ENCODE assay signal across 1 cellular context in the genomic region with DNA sequence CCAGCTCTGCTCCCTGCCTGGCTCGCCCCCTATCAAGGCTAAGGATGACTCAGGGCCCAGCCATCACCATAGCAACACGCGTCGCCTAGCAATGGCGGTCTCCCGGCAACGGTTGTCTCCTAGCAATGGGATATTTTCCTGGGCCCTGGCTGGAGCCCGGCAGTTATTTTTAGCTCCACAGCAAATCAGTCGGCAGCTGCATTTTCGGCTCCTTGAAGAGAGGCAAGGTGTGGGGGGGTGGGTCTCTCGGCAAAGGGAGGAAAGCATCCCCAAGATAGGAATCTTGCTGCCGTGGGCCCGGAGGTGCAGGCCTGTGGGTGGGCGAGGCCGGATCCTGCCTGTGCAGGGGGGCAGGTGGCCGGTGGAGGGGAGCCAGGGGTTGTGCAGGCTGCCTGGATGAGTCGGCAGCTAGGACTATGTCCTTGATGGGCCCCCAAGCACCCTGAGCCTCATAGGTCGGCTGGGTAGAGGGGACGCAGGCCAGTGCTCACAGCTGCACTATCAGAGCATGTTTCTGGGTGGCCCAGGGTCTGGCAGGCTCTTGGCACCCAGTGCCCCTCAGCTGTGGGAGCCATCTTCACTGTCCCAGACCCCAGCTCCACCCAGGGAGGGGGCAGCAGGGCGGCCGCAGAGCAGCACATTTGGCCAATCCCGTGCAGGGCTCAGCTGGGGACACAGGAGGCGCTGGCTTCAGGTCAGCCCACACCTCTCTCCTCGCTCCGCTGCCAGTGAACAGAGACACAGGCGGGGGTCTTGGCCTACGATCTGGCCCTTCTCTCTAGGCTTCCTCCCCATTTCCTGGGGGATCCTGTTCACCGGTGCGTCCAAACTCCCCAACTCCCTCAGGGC.
A peak's percentile ranks its signal among the peaks of the same experiment; 100 is the strongest.
TF ChIP-seq lines count a peak whose summit lies in the region.

No MANE protein-coding gene starts in this region.

TF ChIP-seq in H1, 55 proteins besides CTCF, POLR2A, EP300 and RAD21:
- TF ChIP-seq KDM1A (IDR thresholded peaks at IDR 0.05; ENCODE audit: borderline replicate concordance, low read length) = no peak
- 0 out of 4 replicates have a peak, but pooled peaks of 1 of the 2 experiments have one; percentile 63 for TF ChIP-seq SIN3A (conservative IDR thresholded peaks at IDR 0.05 in 1 of 2, IDR thresholded peaks at IDR 0.05 in 1 of 2; ENCODE audit: low read depth in 1 of 2, low read length in 2 of 2)
- TF ChIP-seq BACH1 (IDR thresholded peaks at IDR 0.05; ENCODE audit: low read length) = peak; percentile 49; the same call in 1 of the 2 replicates
- TF ChIP-seq CHD1 (IDR thresholded peaks at IDR 0.05; ENCODE audit: low read depth, low read length) = no peak
- TF ChIP-seq MAFK (IDR thresholded peaks at IDR 0.05; ENCODE audit: low read depth, low read length) = peak; percentile 9; the same call in 1 of the 2 replicates
- TF ChIP-seq, protein P1, sequence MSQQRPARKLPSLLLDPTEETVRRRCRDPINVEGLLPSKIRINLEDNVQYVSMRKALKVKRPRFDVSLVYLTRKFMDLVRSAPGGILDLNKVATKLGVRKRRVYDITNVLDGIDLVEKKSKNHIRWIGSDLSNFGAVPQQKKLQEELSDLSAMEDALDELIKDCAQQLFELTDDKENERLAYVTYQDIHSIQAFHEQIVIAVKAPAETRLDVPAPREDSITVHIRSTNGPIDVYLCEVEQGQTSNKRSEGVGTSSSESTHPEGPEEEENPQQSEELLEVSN (IDR thresholded peaks at IDR 0.05) = no peak
- TF ChIP-seq TEAD4 (IDR thresholded peaks at IDR 0.05; ENCODE audit: low read depth, low read length) = no peak
- TF ChIP-seq GABPA (IDR thresholded peaks at IDR 0.05; ENCODE audit: borderline replicate concordance, insufficient read depth, low read length) = no peak
- 0 out of 2 replicates have a peak, but pooled peaks have one; percentile 40 for TF ChIP-seq JUND (IDR thresholded peaks at IDR 0.05; ENCODE audit: low read length)
- TF ChIP-seq, protein P2, sequence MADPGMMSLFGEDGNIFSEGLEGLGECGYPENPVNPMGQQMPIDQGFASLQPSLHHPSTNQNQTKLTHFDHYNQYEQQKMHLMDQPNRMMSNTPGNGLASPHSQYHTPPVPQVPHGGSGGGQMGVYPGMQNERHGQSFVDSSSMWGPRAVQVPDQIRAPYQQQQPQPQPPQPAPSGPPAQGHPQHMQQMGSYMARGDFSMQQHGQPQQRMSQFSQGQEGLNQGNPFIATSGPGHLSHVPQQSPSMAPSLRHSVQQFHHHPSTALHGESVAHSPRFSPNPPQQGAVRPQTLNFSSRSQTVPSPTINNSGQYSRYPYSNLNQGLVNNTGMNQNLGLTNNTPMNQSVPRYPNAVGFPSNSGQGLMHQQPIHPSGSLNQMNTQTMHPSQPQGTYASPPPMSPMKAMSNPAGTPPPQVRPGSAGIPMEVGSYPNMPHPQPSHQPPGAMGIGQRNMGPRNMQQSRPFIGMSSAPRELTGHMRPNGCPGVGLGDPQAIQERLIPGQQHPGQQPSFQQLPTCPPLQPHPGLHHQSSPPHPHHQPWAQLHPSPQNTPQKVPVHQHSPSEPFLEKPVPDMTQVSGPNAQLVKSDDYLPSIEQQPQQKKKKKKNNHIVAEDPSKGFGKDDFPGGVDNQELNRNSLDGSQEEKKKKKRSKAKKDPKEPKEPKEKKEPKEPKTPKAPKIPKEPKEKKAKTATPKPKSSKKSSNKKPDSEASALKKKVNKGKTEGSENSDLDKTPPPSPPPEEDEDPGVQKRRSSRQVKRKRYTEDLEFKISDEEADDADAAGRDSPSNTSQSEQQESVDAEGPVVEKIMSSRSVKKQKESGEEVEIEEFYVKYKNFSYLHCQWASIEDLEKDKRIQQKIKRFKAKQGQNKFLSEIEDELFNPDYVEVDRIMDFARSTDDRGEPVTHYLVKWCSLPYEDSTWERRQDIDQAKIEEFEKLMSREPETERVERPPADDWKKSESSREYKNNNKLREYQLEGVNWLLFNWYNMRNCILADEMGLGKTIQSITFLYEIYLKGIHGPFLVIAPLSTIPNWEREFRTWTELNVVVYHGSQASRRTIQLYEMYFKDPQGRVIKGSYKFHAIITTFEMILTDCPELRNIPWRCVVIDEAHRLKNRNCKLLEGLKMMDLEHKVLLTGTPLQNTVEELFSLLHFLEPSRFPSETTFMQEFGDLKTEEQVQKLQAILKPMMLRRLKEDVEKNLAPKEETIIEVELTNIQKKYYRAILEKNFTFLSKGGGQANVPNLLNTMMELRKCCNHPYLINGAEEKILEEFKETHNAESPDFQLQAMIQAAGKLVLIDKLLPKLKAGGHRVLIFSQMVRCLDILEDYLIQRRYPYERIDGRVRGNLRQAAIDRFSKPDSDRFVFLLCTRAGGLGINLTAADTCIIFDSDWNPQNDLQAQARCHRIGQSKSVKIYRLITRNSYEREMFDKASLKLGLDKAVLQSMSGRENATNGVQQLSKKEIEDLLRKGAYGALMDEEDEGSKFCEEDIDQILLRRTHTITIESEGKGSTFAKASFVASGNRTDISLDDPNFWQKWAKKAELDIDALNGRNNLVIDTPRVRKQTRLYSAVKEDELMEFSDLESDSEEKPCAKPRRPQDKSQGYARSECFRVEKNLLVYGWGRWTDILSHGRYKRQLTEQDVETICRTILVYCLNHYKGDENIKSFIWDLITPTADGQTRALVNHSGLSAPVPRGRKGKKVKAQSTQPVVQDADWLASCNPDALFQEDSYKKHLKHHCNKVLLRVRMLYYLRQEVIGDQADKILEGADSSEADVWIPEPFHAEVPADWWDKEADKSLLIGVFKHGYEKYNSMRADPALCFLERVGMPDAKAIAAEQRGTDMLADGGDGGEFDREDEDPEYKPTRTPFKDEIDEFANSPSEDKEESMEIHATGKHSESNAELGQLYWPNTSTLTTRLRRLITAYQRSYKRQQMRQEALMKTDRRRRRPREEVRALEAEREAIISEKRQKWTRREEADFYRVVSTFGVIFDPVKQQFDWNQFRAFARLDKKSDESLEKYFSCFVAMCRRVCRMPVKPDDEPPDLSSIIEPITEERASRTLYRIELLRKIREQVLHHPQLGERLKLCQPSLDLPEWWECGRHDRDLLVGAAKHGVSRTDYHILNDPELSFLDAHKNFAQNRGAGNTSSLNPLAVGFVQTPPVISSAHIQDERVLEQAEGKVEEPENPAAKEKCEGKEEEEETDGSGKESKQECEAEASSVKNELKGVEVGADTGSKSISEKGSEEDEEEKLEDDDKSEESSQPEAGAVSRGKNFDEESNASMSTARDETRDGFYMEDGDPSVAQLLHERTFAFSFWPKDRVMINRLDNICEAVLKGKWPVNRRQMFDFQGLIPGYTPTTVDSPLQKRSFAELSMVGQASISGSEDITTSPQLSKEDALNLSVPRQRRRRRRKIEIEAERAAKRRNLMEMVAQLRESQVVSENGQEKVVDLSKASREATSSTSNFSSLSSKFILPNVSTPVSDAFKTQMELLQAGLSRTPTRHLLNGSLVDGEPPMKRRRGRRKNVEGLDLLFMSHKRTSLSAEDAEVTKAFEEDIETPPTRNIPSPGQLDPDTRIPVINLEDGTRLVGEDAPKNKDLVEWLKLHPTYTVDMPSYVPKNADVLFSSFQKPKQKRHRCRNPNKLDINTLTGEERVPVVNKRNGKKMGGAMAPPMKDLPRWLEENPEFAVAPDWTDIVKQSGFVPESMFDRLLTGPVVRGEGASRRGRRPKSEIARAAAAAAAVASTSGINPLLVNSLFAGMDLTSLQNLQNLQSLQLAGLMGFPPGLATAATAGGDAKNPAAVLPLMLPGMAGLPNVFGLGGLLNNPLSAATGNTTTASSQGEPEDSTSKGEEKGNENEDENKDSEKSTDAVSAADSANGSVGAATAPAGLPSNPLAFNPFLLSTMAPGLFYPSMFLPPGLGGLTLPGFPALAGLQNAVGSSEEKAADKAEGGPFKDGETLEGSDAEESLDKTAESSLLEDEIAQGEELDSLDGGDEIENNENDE (IDR thresholded peaks at IDR 0.05; ENCODE audit: insufficient replicate concordance, low read length) = no peak
- TF ChIP-seq, protein P3, sequence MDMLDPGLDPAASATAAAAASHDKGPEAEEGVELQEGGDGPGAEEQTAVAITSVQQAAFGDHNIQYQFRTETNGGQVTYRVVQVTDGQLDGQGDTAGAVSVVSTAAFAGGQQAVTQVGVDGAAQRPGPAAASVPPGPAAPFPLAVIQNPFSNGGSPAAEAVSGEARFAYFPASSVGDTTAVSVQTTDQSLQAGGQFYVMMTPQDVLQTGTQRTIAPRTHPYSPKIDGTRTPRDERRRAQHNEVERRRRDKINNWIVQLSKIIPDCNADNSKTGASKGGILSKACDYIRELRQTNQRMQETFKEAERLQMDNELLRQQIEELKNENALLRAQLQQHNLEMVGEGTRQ (IDR thresholded peaks at IDR 0.05; ENCODE audit: low read length) = no peak
- TF ChIP-seq SAP30 (IDR thresholded peaks at IDR 0.05; ENCODE audit: insufficient read depth, insufficient replicate concordance, low read length) = no peak
- TF ChIP-seq CBX8 (IDR thresholded peaks at IDR 0.05; ENCODE audit: borderline replicate concordance, low read depth, low read length) = no peak
- no peak for TF ChIP-seq SUZ12 (IDR thresholded peaks at IDR 0.05; ENCODE audit: low read length)
- no peak for TF ChIP-seq ASH2L (IDR thresholded peaks at IDR 0.05; ENCODE audit: low read length)
- TF ChIP-seq GTF2F1 (IDR thresholded peaks at IDR 0.05; ENCODE audit: borderline replicate concordance, low read depth, low read length) = no peak
- no peak for TF ChIP-seq CEBPB (IDR thresholded peaks at IDR 0.05; ENCODE audit: low read depth, low read length)
